ENCODE assay signal across 12 cellular contexts in genomic region chrX:147899715-147900114, GRCh38. TPM values are rescaled to one million over a fixed set of nuclear protein-coding genes. Genes with fewer than 3 reads are reported as not detected.
A peak's percentile ranks its signal among the peaks of the same experiment; 100 is the strongest.
DNase-seq lines count a peak whose midpoint lies in the region; ATAC-seq lines count a peak whose summit lies in the region.
"Had no signal": no experiment of that assay in that cellular context is flagged by ENCODE, and none has a peak within 500 bp of the region (broad histone marks: within the 10 kb centered on the region; RNA-seq: fewer than 3 reads in every experiment).

No MANE protein-coding gene starts in this region.

- H3K27ac ChIP-seq in substantia nigra (ENCODE audit: low read depth, low read length, poor library complexity, severe bottlenecking): no peak overlapping the region

- no peak overlapping the region for H3K4me3 Mint-ChIP-seq in naive B cell
- H3K4me3 Mint-ChIP-seq: CD4-positive, alpha-beta memory T cell had no signal

- DNase-seq in naive B cell (no peak), substantia nigra (lab: John Stamatoyannopoulos, UW) (no peak), COLO668 (lab: John Stamatoyannopoulos, UW; ENCODE audit: unreplicated experiment) (no peak), head of caudate nucleus (no peak)
- DNase-seq: activated naive CD4-positive, alpha-beta T cell; CD4-positive, alpha-beta memory T cell; NCI-H1436 had no signal

- peaks cover 0 to 5% (median 0%) of the 10 kb centered on the region in 7 donors for H3K9me3 Mint-ChIP-seq in naive B cell

- no peaks in the 10 kb centered on the region for H3K36me3 Mint-ChIP-seq in naive B cell
- H3K36me3 Mint-ChIP-seq: CD4-positive, alpha-beta memory T cell had no signal

- ATAC-seq in GM18909 (IDR thresholded peaks at IDR 0.05; ENCODE audit: poor library complexity, unreplicated experiment) (peak; percentile 96), HG02610 (IDR thresholded peaks at IDR 0.05; ENCODE audit: unreplicated experiment) (peak; percentile 83), HG03521 (IDR thresholded peaks at IDR 0.05; ENCODE audit: unreplicated experiment) (peak; percentile 50), naive B cell (ENCODE audit: low read depth in 2 of 2) (peak; percentile 53 to 65), HG02571 (IDR thresholded peaks at IDR 0.05; ENCODE audit: unreplicated experiment) (no peak)
- ATAC-seq: activated CD4-positive, CD25-positive, alpha-beta regulatory T cell treated with anti-CD3 and anti-CD28 coated beads, Interleukin-2, amount 50 U/mL, for 24 hours had no signal

- peaks cover 0 to 10% (median 9%) of the 10 kb centered on the region in 3 donors for H3K4me1 Mint-ChIP-seq in naive B cell

- H3K27me3 Mint-ChIP-seq in naive B cell: no peaks in the 10 kb centered on the region

- intact Hi-C loops in head of caudate nucleus (cut with DNase I): no loop called here

- H3K27ac Mint-ChIP-seq in naive B cell: no peak overlapping the region
- H3K27ac Mint-ChIP-seq: CD4-positive, alpha-beta memory T cell had no signal

RNA-seq across cellular contexts. Expression of gene FMR1, which starts 12.0 kb away (rescaled TPM):
- polyA plus RNA-seq in naive B cell (ENCODE audit: low read depth in 6 of 6): 10 to 100 TPM in 4 of 6 donors, 1 to 10 TPM in 2; 7.0 to 17.9 (median 12.5) TPM
